9 cellular contexts compared by ENCODE assay signal in genomic region chr3:147412917-147413711, GRCh38. TPM values are rescaled to one million over a fixed set of nuclear protein-coding genes. Genes with fewer than 3 reads are reported as not detected.
DNase-seq lines count a peak whose midpoint lies in the region; ATAC-seq and TF ChIP-seq lines count a peak whose summit lies in the region.
"Had no signal": no experiment of that assay in that cellular context is flagged by ENCODE, and none has a peak within 500 bp of the region (broad histone marks: within the 10 kb centered on the region; RNA-seq: fewer than 3 reads in every experiment).

No MANE protein-coding gene starts in this region.

- H3K9me3 Mint-ChIP-seq in chondrocyte (ENCODE audit: low read depth), result no peaks in the 10 kb centered on the region

- no peaks in the 10 kb centered on the region for H3K9me3 ChIP-seq in HUES6 (ENCODE audit: control insufficient read depth, insufficient read depth, low read depth, low read length)

- H3K27me3 Mint-ChIP-seq in chondrocyte (ENCODE audit: low read depth), result peaks cover 52% of the 10 kb centered on the region

- H3K4me3 Mint-ChIP-seq in chondrocyte (ENCODE audit: unreplicated experiment), result peak overlapping the region; percentile 64

- H3K27ac Mint-ChIP-seq in chondrocyte (ENCODE audit: unreplicated experiment), result peak overlapping the region; percentile 87

- no peak overlapping the region for H2AFZ ChIP-seq in ACC112 (ENCODE audit: low read length, unreplicated experiment)

- peaks cover 8% of the 10 kb centered on the region for H3K36me3 Mint-ChIP-seq in chondrocyte (ENCODE audit: low read depth)

- H3K27me3 ChIP-seq in ACC112 (ENCODE audit: insufficient read depth, low read length) (peaks cover 99% of the 10 kb centered on the region), HUES6 (ENCODE audit: control insufficient read depth, insufficient read depth, low read length) (peaks cover 100% of the 10 kb centered on the region)

- H3K36me3 ChIP-seq in ACC112 (ENCODE audit: insufficient read depth, low read length), result no peaks in the 10 kb centered on the region
- H3K36me3 ChIP-seq in HUES6 (ENCODE audit: control insufficient read depth, insufficient read depth, low read length), result no peaks in the 10 kb centered on the region

- H3K9ac ChIP-seq in HUES6 (ENCODE audit: low read length), result no peak overlapping the region

- H3K27ac ChIP-seq in ACC112 (ENCODE audit: low read depth, low read length), result no peak overlapping the region
- H3K27ac ChIP-seq in HUES6 (ENCODE audit: low read depth, low read length), result no peak overlapping the region

- intact Hi-C loops in posterior vena cava (cut with DNase I), result no loop called here

- DNase-seq in chondrocyte (ENCODE audit: low spot score) (no peak), myocyte (ENCODE audit: low read depth) (peak; percentile 56), NCI-H1436 (lab: John Stamatoyannopoulos, UW) (no peak), posterior vena cava (ENCODE audit: low spot score) (no peak)
- DNase-seq: activated CD8-positive, alpha-beta memory T cell treated with anti-CD3 and anti-CD28 coated beads, Interleukin-2, amount 50 U/mL, for 4 hours had no signal

- ATAC-seq in HG03108 (IDR thresholded peaks at IDR 0.05; ENCODE audit: unreplicated experiment), result no peak
- no peak for ATAC-seq in HG02884 (IDR thresholded peaks at IDR 0.05; ENCODE audit: unreplicated experiment)

- TF ChIP-seq CTCF in chondrocyte (IDR thresholded peaks at IDR 0.05), result no peak

- peaks cover 49% of the 10 kb centered on the region for H3K4me1 Mint-ChIP-seq in chondrocyte (ENCODE audit: low read depth)

- H3K4me1 ChIP-seq in ACC112 (ENCODE audit: control insufficient read depth, insufficient read depth, low read length, unreplicated experiment), result peaks cover 5% of the 10 kb centered on the region
- peaks cover 53% of the 10 kb centered on the region for H3K4me1 ChIP-seq in HUES6 (ENCODE audit: control insufficient read depth, insufficient read depth, low read length)

- H3K79me2 ChIP-seq in ACC112 (ENCODE audit: control insufficient read depth, insufficient read depth, low read length, unreplicated experiment), result no peaks in the 10 kb centered on the region

- H3K4me3 ChIP-seq in ACC112 (ENCODE audit: low read depth, low read length), result peak overlapping the region; percentile 67
- H3K4me3 ChIP-seq in HUES6 (ENCODE audit: low read depth, low read length), result peak overlapping the region; percentile 51

RNA-seq across cellular contexts. Expression of gene ZIC1, which starts 3.9 kb away (rescaled TPM):
- total RNA-seq in chondrocyte (8.8 to 57.3 TPM (median 12.8 TPM) in 3 replicates), myocyte (30.7 and 31.7 TPM in 2 replicates), posterior vena cava (1 to 10 TPM; 7.5 to 8.7 TPM)
- 23.8 TPM for polyA plus RNA-seq in myocyte (2012)

RNA-seq across cellular contexts. Expression of gene ZIC4, which starts 6.8 kb away (rescaled TPM):
- total RNA-seq in chondrocyte (1.7 to 10.2 TPM (median 1.7 TPM) in 3 replicates), myocyte (0.75 and 1.0 TPM in 2 replicates), posterior vena cava (1 to 10 TPM; 1.8 to 3.0 TPM)
- 6.8 TPM for polyA plus RNA-seq in myocyte (2012)
